ENCODE assay signal across 16 cellular contexts in genomic region chr17:79887451-79887991, GRCh38. TPM values are rescaled to one million over a fixed set of nuclear protein-coding genes. Genes with fewer than 3 reads are reported as not detected.
A peak's percentile ranks its signal among the peaks of the same experiment; 100 is the strongest.
DNase-seq lines count a peak whose midpoint lies in the region; ATAC-seq and TF ChIP-seq lines count a peak whose summit lies in the region.
"Had no signal": no experiment of that assay in that cellular context is flagged by ENCODE, and none has a peak within 500 bp of the region (broad histone marks: within the 10 kb centered on the region; RNA-seq: fewer than 3 reads in every experiment).

No MANE protein-coding gene starts in this region.

- no peak for DNase-seq in Caco-2
- peak; percentile 6 for DNase-seq in GM13976 (ENCODE audit: low spot score)
- DNase-seq in endothelial cell (ENCODE audit: low spot score) = no peak
- peak; percentile 50 for DNase-seq in posterior vena cava (ENCODE audit: low spot score)
- no peak for DNase-seq in MV-4-11 (lab: John Stamatoyannopoulos, UW)
- DNase-seq in stimulated activated CD8-positive, alpha-beta memory T cell treated with anti-CD3 and anti-CD28 coated beads, Interleukin-4, amount 100 ng/mL, for 48 hours = no peak
- DNase-seq: ACHN; BE2C; C1 segment of cervical spinal cord; CD4-positive, CD25-positive, alpha-beta regulatory T cell; CD8-positive, alpha-beta memory T cell; COR-L47; H9; IMR-90; KBM-7 had no signal

- H3K27me3 Mint-ChIP-seq in Caco-2 (ENCODE audit: insufficient read depth, unreplicated experiment) (no peaks in the 10 kb centered on the region), endothelial cell (ENCODE audit: unreplicated experiment) (peaks cover 6% of the 10 kb centered on the region)

- H3K4me3 Mint-ChIP-seq in Caco-2 (ENCODE audit: unreplicated experiment) (no peak overlapping the region), endothelial cell (ENCODE audit: unreplicated experiment) (peak overlapping the region; percentile 10)
- H3K4me3 Mint-ChIP-seq: CD4-positive, CD25-positive, alpha-beta regulatory T cell; CD8-positive, alpha-beta memory T cell; H9 had no signal

- no peaks in the 10 kb centered on the region; the same call in 1 of the 2 replicates for H3K27me3 ChIP-seq in Caco-2 (replicated peaks; ENCODE audit: control insufficient read depth, insufficient read depth, low read length)
- H3K27me3 ChIP-seq: BE2C had no signal

- H3K9me3 Mint-ChIP-seq in Caco-2 (ENCODE audit: unreplicated experiment) = no peaks in the 10 kb centered on the region
- no peaks in the 10 kb centered on the region for H3K9me3 Mint-ChIP-seq in endothelial cell (ENCODE audit: unreplicated experiment)
- H3K9me3 Mint-ChIP-seq: CD8-positive, alpha-beta memory T cell; H9 had no signal

- H3K36me3 ChIP-seq in Caco-2 (ENCODE audit: control insufficient read depth, insufficient read depth, low read length) = no peaks in the 10 kb centered on the region
- H3K36me3 ChIP-seq: BE2C had no signal

- no peak overlapping the region for H3K4me3 ChIP-seq in Caco-2 (ENCODE audit: low read depth, low read length)

- in situ Hi-C loops in GM13976 (cut with MboI; ENCODE audit: low sequenced_read_pairs, unreplicated experiment) = no loop called here

- no peak for ATAC-seq in HG02610 (IDR thresholded peaks at IDR 0.05; ENCODE audit: unreplicated experiment)

- intact Hi-C loops in Caco-2 (cut with micrococcal nuclease; ENCODE audit: unreplicated experiment) (no loop called here), posterior vena cava (cut with DNase I) (no loop called here)

- POLR2A ChIA-PET in Caco-2 (lab: Charles Lee) = interaction anchor here (0.7 kb wide), 2 partner anchors 29 to 46 kb away, joined by 3 read pairs; no protein-coding TSS in a partner anchor

- no TSS peak for BruUV-seq in Caco-2 (replicated peaks; lab: Mats Ljungman, UMichigan)

- no peaks in the 10 kb centered on the region for H3K4me1 ChIP-seq in Caco-2

- CTCF ChIA-PET in Caco-2 (lab: Charles Lee) = no interaction called here

- H3K27ac Mint-ChIP-seq in Caco-2 (ENCODE audit: unreplicated experiment) (peak overlapping the region; percentile 15), endothelial cell (ENCODE audit: unreplicated experiment) (no peak overlapping the region)
- H3K27ac Mint-ChIP-seq: CD4-positive, CD25-positive, alpha-beta regulatory T cell; CD8-positive, alpha-beta memory T cell; H9 had no signal

- H3K36me3 Mint-ChIP-seq in Caco-2 (ENCODE audit: insufficient read depth, unreplicated experiment) = peaks cover 4% of the 10 kb centered on the region
- H3K36me3 Mint-ChIP-seq in endothelial cell (ENCODE audit: low read depth, unreplicated experiment) = no peaks in the 10 kb centered on the region

- no peaks in the 10 kb centered on the region for H3K9me3 ChIP-seq in Caco-2
- H3K9me3 ChIP-seq: BE2C had no signal

- TF ChIP-seq CTCF in Caco-2 (IDR thresholded peaks at IDR 0.05; ENCODE audit: insufficient read depth in 1 of 2, low read depth in 1 of 2, low read length in 1 of 2, severe bottlenecking in 1 of 2, unreplicated experiment in 1 of 2) (no peak), GM13976 (IDR thresholded peaks at IDR 0.05; ENCODE audit: borderline replicate concordance, control extremely low read depth, extremely low read depth, insufficient read depth, missing control alignments) (no peak), endothelial cell (IDR thresholded peaks at IDR 0.05; ENCODE audit: unreplicated experiment) (no peak)

- H3K4me1 Mint-ChIP-seq in Caco-2 (ENCODE audit: low read depth, unreplicated experiment) (peaks cover 10% of the 10 kb centered on the region), endothelial cell (ENCODE audit: unreplicated experiment) (peaks cover 7% of the 10 kb centered on the region)
- H3K4me1 Mint-ChIP-seq: CD8-positive, alpha-beta memory T cell; H9 had no signal

RNA-seq across cellular contexts. Expression of gene CBX4, which starts 48.3 kb away (rescaled TPM):
- 90.8 and 114 TPM in 2 replicates for total RNA-seq in Caco-2 (2022)
- total RNA-seq in endothelial cell (ENCODE audit: unreplicated experiment) = 6.8 TPM
- 10 to 100 TPM; 11.5 to 14.4 TPM for total RNA-seq in posterior vena cava

Comparison
In these comparisons a context has a peak if more than half of its experiments do, and no peak if none do; other contexts are left out.
1. DNase-seq: peak in GM13976 (single experiment) and posterior vena cava (single experiment); none in Caco-2 (0 of 2), endothelial cell (single experiment), MV-4-11 (single experiment) and stimulated activated CD8-positive, alpha-beta memory T cell treated with anti-CD3 and anti-CD28 coated beads, Interleukin-4, amount 100 ng/mL, for 48 hours (single experiment).